Comparison of ENCODE assay signal across 8 cellular contexts in genomic region chr10:132001238-132001977, GRCh38. TPM values are rescaled to one million over a fixed set of nuclear protein-coding genes. Genes with fewer than 3 reads are reported as not detected.
A peak's percentile ranks its signal among the peaks of the same experiment; 100 is the strongest.
DNase-seq lines count a peak whose midpoint lies in the region; ATAC-seq lines count a peak whose summit lies in the region.

No MANE protein-coding gene starts in this region.

- no peak overlapping the region for H3K27ac ChIP-seq in mesenchymal stem cell (ENCODE audit: low read length, poor library complexity, severe bottlenecking)
- no peak overlapping the region for H3K27ac ChIP-seq in effector memory CD4-positive, alpha-beta T cell (ENCODE audit: insufficient read depth, low read length, poor library complexity, severe bottlenecking)

- no peaks in the 10 kb centered on the region for H3K36me3 Mint-ChIP-seq in T-helper 17 cell (ENCODE audit: low read depth)

- DNase-seq in DMS79 (lab: John Stamatoyannopoulos, UW), result peak; percentile 56
- peak; percentile 42 for DNase-seq in HPDE6-E6E7 (ENCODE audit: extremely low spot score)
- no peak for DNase-seq in T-helper 17 cell
- DNase-seq in mesenchymal stem cell, result peak; percentile 7
- no peak for DNase-seq in amygdala (lab: John Stamatoyannopoulos, UW)
- no peak for DNase-seq in anterior cingulate cortex (lab: John Stamatoyannopoulos, UW)
- DNase-seq in effector memory CD4-positive, alpha-beta T cell, result no peak

- peaks cover 22% of the 10 kb centered on the region for H3K27me3 Mint-ChIP-seq in T-helper 17 cell

- no peak overlapping the region for H3K14ac ChIP-seq in mesenchymal stem cell (ENCODE audit: low read length in 2 of 2)

- no peaks in the 10 kb centered on the region for H3K36me3 ChIP-seq in mesenchymal stem cell (ENCODE audit: control insufficient read depth in 1 of 2, insufficient read depth in 2 of 2, low read depth in 1 of 2, low read length in 2 of 2)
- no peaks in the 10 kb centered on the region for H3K36me3 ChIP-seq in effector memory CD4-positive, alpha-beta T cell (ENCODE audit: control insufficient read depth, insufficient read depth, low read length)

- H2BK12ac ChIP-seq in mesenchymal stem cell (ENCODE audit: low read length in 2 of 2), result peak overlapping the region in 1 of 2 experiments; percentile 10

- peaks cover 8% of the 10 kb centered on the region in 2 experiments for H3K27me3 ChIP-seq in mesenchymal stem cell (ENCODE audit: control insufficient read depth in 1 of 2, insufficient read depth in 1 of 2, low read length in 2 of 2)
- no peaks in the 10 kb centered on the region for H3K27me3 ChIP-seq in effector memory CD4-positive, alpha-beta T cell (replicated peaks; ENCODE audit: control insufficient read depth, insufficient read depth, low read length, poor library complexity, severe bottlenecking)

- H4K8ac ChIP-seq in mesenchymal stem cell (ENCODE audit: low read length), result no peak overlapping the region

- H3K4me1 ChIP-seq in mesenchymal stem cell (ENCODE audit: control insufficient read depth, insufficient read depth, low read depth, low read length), result peaks cover 3% of the 10 kb centered on the region
- no peaks in the 10 kb centered on the region for H3K4me1 ChIP-seq in effector memory CD4-positive, alpha-beta T cell (ENCODE audit: control insufficient read depth, insufficient read depth, low read length, poor library complexity, severe bottlenecking)

- H4K91ac ChIP-seq in mesenchymal stem cell (ENCODE audit: low read length), result no peak overlapping the region

- H3K4me1 Mint-ChIP-seq in T-helper 17 cell, result peaks cover 3% of the 10 kb centered on the region

- H2AK5ac ChIP-seq in mesenchymal stem cell (ENCODE audit: low read length, severe bottlenecking), result no peak overlapping the region

- no peak overlapping the region for H2AFZ ChIP-seq in mesenchymal stem cell (ENCODE audit: low read depth, low read length)

- H2BK5ac ChIP-seq in mesenchymal stem cell (ENCODE audit: low read depth, low read length, poor library complexity, severe bottlenecking), result no peak overlapping the region

- no peak overlapping the region for H3K23ac ChIP-seq in mesenchymal stem cell (ENCODE audit: low read length in 2 of 2)

- H3K4me3 ChIP-seq in mesenchymal stem cell (ENCODE audit: insufficient read depth in 1 of 2, low read depth in 1 of 2, low read length in 2 of 2), result peak overlapping the region in 1 of 2 experiments; percentile 39
- H3K4me3 ChIP-seq in effector memory CD4-positive, alpha-beta T cell (ENCODE audit: insufficient read depth, low read depth, low read length, poor library complexity, severe bottlenecking), result no peak overlapping the region

- no peaks in the 10 kb centered on the region for H3K9me3 ChIP-seq in T-helper 17 cell (ENCODE audit: control insufficient read depth, low read length, poor library complexity, severe bottlenecking)
- H3K9me3 ChIP-seq in mesenchymal stem cell (ENCODE audit: control insufficient read depth, low read length), result no peaks in the 10 kb centered on the region
- H3K9me3 ChIP-seq in effector memory CD4-positive, alpha-beta T cell (ENCODE audit: control insufficient read depth, low read length), result no peaks in the 10 kb centered on the region

- no peak overlapping the region for H2BK120ac ChIP-seq in mesenchymal stem cell (ENCODE audit: low read depth, low read length)

- no peak overlapping the region for H3K4me2 ChIP-seq in mesenchymal stem cell (ENCODE audit: low read length, poor library complexity, severe bottlenecking)

- no peak overlapping the region for H3K4me3 Mint-ChIP-seq in T-helper 17 cell

- 71% methylated on average over 15 of the region's 15 CpGs for WGBS in mesenchymal stem cell

- no peak overlapping the region for H3K18ac ChIP-seq in mesenchymal stem cell (ENCODE audit: low read depth in 1 of 2, low read length in 2 of 2)

- H3K79me1 ChIP-seq in mesenchymal stem cell (replicated peaks; ENCODE audit: low read length, poor library complexity, severe bottlenecking), result no peaks in the 10 kb centered on the region

- ATAC-seq in T-helper 17 cell (peak; percentile 68), HG02840 (IDR thresholded peaks at IDR 0.05; ENCODE audit: low FRiP score, unreplicated experiment) (no peak)

- no peak overlapping the region for H3K9ac ChIP-seq in mesenchymal stem cell (ENCODE audit: low read length)

- H2BK15ac ChIP-seq in mesenchymal stem cell (ENCODE audit: low read depth, poor library complexity, severe bottlenecking), result peak overlapping the region; percentile 12

- no peak overlapping the region for H3K4ac ChIP-seq in mesenchymal stem cell (ENCODE audit: low read depth in 1 of 2, low read length in 2 of 2)

- no peak overlapping the region for H3K27ac Mint-ChIP-seq in T-helper 17 cell

RNA-seq across cellular contexts. Expression of gene BNIP3, which starts 19.7 kb away (rescaled TPM):
- total RNA-seq in T-helper 17 cell, result 10 to 100 TPM; 12.7 to 22.0 TPM
- polyA plus RNA-seq in mesenchymal stem cell (2013, experiment 1 of 2), result 30.5 TPM
- polyA plus RNA-seq in mesenchymal stem cell (2013, experiment 2 of 2), result 31.1 TPM

Comparison
In these comparisons a context has a peak if more than half of its experiments do, and no peak if none do; other contexts are left out.
1. DNase-seq: peak in DMS79 (single experiment), HPDE6-E6E7 (single experiment) and mesenchymal stem cell (single experiment); none in T-helper 17 cell (0 of 3), amygdala (0 of 56), anterior cingulate cortex (0 of 58) and effector memory CD4-positive, alpha-beta T cell (0 of 3).